Comparison of ENCODE assay signal across 1 cellular context in the genomic region with DNA sequence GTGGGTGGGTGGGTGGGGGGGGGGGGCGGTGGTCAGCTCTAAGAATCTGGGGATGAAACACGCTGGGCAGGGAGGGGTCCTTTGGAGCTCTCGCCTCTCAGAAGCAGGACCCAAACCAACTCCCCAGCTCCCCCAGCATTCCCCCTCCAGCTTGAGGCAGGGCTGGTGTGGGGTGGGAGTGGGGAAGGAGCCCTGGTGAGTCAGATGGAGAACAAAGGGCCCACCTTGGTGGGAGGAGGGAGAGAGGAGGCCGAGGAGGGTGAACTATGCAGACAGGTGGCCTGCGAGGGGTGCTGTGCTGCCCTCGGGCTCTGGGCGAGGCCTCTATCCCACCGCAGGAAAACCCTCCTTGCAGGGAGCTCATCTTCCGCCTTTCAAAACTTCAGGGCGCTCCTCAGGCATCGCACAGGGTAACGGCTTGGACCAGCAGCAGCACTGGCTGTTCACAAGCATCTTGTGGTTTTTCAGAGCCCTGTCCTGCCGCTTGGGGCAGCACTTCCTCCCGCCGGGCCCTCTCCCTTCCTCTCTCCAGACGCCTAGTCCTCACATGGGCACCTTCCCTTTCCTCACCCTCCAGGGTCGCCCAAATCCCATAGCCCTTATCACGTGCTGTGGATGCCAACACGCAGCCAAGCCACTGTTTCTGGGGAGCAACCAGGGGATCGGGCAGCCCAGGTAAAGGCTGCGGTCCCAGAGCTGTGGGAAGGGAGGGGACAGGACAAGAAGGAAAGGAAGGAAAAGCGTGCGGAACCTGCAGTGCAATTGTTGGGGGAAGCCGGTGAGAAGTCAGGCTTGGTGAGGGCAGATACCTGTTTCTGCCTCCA.
TF ChIP-seq lines count a peak whose summit lies in the region.

No MANE protein-coding gene starts in this region.

TF ChIP-seq in SK-N-SH treated with all-trans-retinoic acid at 6 μM for 48 hours, 23 proteins besides CTCF, POLR2A, EP300 and RAD21 (continued from another document):
- TF ChIP-seq, protein P1, sequence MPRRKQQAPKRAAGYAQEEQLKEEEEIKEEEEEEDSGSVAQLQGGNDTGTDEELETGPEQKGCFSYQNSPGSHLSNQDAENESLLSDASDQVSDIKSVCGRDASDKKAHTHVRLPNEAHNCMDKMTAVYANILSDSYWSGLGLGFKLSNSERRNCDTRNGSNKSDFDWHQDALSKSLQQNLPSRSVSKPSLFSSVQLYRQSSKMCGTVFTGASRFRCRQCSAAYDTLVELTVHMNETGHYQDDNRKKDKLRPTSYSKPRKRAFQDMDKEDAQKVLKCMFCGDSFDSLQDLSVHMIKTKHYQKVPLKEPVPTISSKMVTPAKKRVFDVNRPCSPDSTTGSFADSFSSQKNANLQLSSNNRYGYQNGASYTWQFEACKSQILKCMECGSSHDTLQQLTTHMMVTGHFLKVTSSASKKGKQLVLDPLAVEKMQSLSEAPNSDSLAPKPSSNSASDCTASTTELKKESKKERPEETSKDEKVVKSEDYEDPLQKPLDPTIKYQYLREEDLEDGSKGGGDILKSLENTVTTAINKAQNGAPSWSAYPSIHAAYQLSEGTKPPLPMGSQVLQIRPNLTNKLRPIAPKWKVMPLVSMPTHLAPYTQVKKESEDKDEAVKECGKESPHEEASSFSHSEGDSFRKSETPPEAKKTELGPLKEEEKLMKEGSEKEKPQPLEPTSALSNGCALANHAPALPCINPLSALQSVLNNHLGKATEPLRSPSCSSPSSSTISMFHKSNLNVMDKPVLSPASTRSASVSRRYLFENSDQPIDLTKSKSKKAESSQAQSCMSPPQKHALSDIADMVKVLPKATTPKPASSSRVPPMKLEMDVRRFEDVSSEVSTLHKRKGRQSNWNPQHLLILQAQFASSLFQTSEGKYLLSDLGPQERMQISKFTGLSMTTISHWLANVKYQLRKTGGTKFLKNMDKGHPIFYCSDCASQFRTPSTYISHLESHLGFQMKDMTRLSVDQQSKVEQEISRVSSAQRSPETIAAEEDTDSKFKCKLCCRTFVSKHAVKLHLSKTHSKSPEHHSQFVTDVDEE (CRISPR knock-in tag; IDR thresholded peaks at IDR 0.05), result no peak
- TF ChIP-seq PPARA (CRISPR knock-in tag; IDR thresholded peaks at IDR 0.05; ENCODE audit: borderline replicate concordance) (no peak), ISL1 (CRISPR knock-in tag; IDR thresholded peaks at IDR 0.05) (no peak), ESRRG (CRISPR knock-in tag; IDR thresholded peaks at IDR 0.05) (no peak), RARB (CRISPR knock-in tag; IDR thresholded peaks at IDR 0.05) (no peak), ZFP3 (CRISPR knock-in tag; IDR thresholded peaks at IDR 0.05) (no peak), BACH2 (CRISPR knock-in tag; IDR thresholded peaks at IDR 0.05; ENCODE audit: borderline replicate concordance) (no peak), TOX (CRISPR knock-in tag; IDR thresholded peaks at IDR 0.05; ENCODE audit: borderline replicate concordance) (no peak), CSDC2 (CRISPR knock-in tag; IDR thresholded peaks at IDR 0.05) (no peak), ZNF565 (CRISPR knock-in tag; conservative IDR thresholded peaks at IDR 0.05; ENCODE audit: low read depth) (no peak), ARNTL (CRISPR knock-in tag; IDR thresholded peaks at IDR 0.05; ENCODE audit: borderline replicate concordance, low read depth) (no peak), ZC3H10 (CRISPR knock-in tag; IDR thresholded peaks at IDR 0.05) (no peak), SNAI2 (CRISPR knock-in tag; IDR thresholded peaks at IDR 0.05) (no peak), ZNF70 (CRISPR knock-in tag; IDR thresholded peaks at IDR 0.05) (no peak)
- TF ChIP-seq, protein P2, sequence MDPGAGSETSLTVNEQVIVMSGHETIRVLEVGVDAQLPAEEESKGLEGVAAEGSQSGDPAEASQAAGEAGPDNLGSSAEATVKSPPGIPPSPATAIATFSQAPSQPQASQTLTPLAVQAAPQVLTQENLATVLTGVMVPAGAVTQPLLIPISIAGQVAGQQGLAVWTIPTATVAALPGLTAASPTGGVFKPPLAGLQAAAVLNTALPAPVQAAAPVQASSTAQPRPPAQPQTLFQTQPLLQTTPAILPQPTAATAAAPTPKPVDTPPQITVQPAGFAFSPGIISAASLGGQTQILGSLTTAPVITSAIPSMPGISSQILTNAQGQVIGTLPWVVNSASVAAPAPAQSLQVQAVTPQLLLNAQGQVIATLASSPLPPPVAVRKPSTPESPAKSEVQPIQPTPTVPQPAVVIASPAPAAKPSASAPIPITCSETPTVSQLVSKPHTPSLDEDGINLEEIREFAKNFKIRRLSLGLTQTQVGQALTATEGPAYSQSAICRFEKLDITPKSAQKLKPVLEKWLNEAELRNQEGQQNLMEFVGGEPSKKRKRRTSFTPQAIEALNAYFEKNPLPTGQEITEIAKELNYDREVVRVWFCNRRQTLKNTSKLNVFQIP (CRISPR knock-in tag; IDR thresholded peaks at IDR 0.05; ENCODE audit: borderline replicate concordance, low read depth), result no peak
